ENCODE assay signal across 8 cellular contexts in the genomic region with DNA sequence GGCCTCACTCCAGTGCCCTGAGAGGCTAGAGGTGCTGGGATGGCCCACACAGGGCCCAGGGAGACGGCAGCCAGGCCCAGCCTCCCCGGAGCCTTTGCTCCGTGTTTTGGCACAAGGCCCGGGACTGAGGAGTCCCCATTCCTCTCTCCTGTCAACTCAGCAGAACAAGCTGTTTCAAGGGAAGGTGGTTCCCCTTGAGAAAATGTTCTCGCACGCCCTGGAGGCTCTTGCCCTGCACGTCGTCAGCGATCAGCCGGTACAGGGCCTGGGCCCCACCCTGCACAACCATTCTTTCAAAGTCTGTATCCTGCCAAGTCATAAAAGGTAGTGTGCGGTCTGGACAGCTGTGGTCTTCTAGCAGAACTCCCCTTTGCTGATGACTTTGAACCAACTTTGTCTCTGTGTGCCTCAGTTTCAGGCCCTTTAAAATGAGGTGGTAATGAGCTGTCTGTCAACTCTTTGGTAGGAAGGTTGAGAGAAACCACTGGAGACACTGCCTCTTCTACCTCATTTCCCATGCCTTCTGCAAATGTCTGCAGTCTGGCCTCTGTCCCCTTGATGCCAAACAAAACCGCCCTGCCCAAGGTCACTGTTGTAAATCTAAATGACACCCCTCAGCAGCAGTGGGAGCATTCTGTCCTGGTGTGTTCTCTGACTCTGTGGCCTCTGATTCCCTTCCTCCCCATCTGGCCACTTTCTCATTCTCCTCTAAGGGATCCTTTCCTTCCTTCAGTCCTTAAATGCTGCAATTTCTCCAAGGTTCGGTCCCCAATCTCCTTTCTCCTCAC.
A peak's percentile ranks its signal among the peaks of the same experiment; 100 is the strongest.
DNase-seq lines count a peak whose midpoint lies in the region; ATAC-seq, FAIRE-seq and TF ChIP-seq lines count a peak whose summit lies in the region.

No MANE protein-coding gene starts in this region.

- TF ChIP-seq CTCF in A549 (IDR thresholded peaks at IDR 0.05) (no peak), suprapubic skin (IDR thresholded peaks at IDR 0.05) (no peak)

- no peaks in the 10 kb centered on the region for H3K9me3 ChIP-seq in A549
- no peaks in the 10 kb centered on the region for H3K9me3 ChIP-seq in suprapubic skin

- no peak for DNase-seq in A549 (ENCODE audit: low read depth in 1 of 2, low spot score in 1 of 2)
- DNase-seq in activated T-helper 2 cell treated with anti-CD3 and anti-CD28 coated beads, Interferon-gamma antibody, Interleukin-2, Interleukin-4, amounts not matched to agents 10 μg/mL and 5 μg/mL and 100 μg/mL, durations not matched to agents 14 hours and 24 hours and 36 hours (ENCODE audit: low spot score): peak; percentile 54
- DNase-seq in left kidney (ENCODE audit: low read depth, low spot score): peak; percentile 71
- DNase-seq in suprapubic skin (ENCODE audit: low spot score in 2 of 2): peak; percentile 70 to 80
- no peak for DNase-seq in RCC 7860 (ENCODE audit: low spot score)
- DNase-seq in NCI-H1417 treated with DMSO at 0.1 percent for 48 hours (lab: John Stamatoyannopoulos, UW): no peak

- no peak for TF ChIP-seq RAD21 in A549 (conservative IDR thresholded peaks at IDR 0.05 in 1 of 2, IDR thresholded peaks at IDR 0.05 in 1 of 2)

- H3K4me3 ChIP-seq in A549 (no peak overlapping the region), suprapubic skin (no peak overlapping the region)

- no peaks in the 10 kb centered on the region for H3K27me3 Mint-ChIP-seq in activated T-helper 2 cell treated with anti-CD3 and anti-CD28 coated beads, Interferon-gamma antibody, Interleukin-2, Interleukin-4, amounts not matched to agents 10 μg/mL and 5 μg/mL and 100 μg/mL, durations not matched to agents 14 hours and 24 hours and 36 hours (ENCODE audit: low read depth)

- TF ChIP-seq POLR2A in A549 (IDR thresholded peaks at IDR 0.05; ENCODE audit: low read length): no peak
- no peak for TF ChIP-seq POLR2A in suprapubic skin (IDR thresholded peaks at IDR 0.05)

- H3K4me3 Mint-ChIP-seq in activated T-helper 2 cell treated with anti-CD3 and anti-CD28 coated beads, Interferon-gamma antibody, Interleukin-2, Interleukin-4, amounts not matched to agents 10 μg/mL and 5 μg/mL and 100 μg/mL, durations not matched to agents 14 hours and 24 hours and 36 hours (ENCODE audit: low read depth): no peak overlapping the region

- no peaks in the 10 kb centered on the region for H3K9me3 Mint-ChIP-seq in activated T-helper 2 cell treated with anti-CD3 and anti-CD28 coated beads, Interferon-gamma antibody, Interleukin-2, Interleukin-4, amounts not matched to agents 10 μg/mL and 5 μg/mL and 100 μg/mL, durations not matched to agents 14 hours and 24 hours and 36 hours

- H3K4me2 ChIP-seq in A549: no peak overlapping the region

- H3K4me1 Mint-ChIP-seq in activated T-helper 2 cell treated with anti-CD3 and anti-CD28 coated beads, Interferon-gamma antibody, Interleukin-2, Interleukin-4, amounts not matched to agents 10 μg/mL and 5 μg/mL and 100 μg/mL, durations not matched to agents 14 hours and 24 hours and 36 hours (ENCODE audit: low read depth): peaks cover 18% of the 10 kb centered on the region

- WGBS in A549 (ENCODE audit: missing lambda C conversion rate): 80% methylated on average over 11 of the region's 13 CpGs
- WGBS in suprapubic skin: 37% methylated on average over 11 of the region's 13 CpGs

- H3K27ac Mint-ChIP-seq in activated T-helper 2 cell treated with anti-CD3 and anti-CD28 coated beads, Interferon-gamma antibody, Interleukin-2, Interleukin-4, amounts not matched to agents 10 μg/mL and 5 μg/mL and 100 μg/mL, durations not matched to agents 14 hours and 24 hours and 36 hours: peak overlapping the region; percentile 59

- FAIRE-seq in A549 (lab: Jason Lieb, UNC) (no peak), RCC 7860 (lab: Jason Lieb, UNC) (no peak)

- ATAC-seq in A549 (no peak; a peak in 2 of 6 replicates), GM19328 (IDR thresholded peaks at IDR 0.05; ENCODE audit: unreplicated experiment) (peak; percentile 87), HG03432 (IDR thresholded peaks at IDR 0.05; ENCODE audit: unreplicated experiment) (peak; percentile 95)

- H3K36me3 Mint-ChIP-seq in activated T-helper 2 cell treated with anti-CD3 and anti-CD28 coated beads, Interferon-gamma antibody, Interleukin-2, Interleukin-4, amounts not matched to agents 10 μg/mL and 5 μg/mL and 100 μg/mL, durations not matched to agents 14 hours and 24 hours and 36 hours (ENCODE audit: low read depth): no peaks in the 10 kb centered on the region

- peaks cover 9% of the 10 kb centered on the region; the same call in 2 of the 3 replicates for H3K4me1 ChIP-seq in A549
- H3K4me1 ChIP-seq in suprapubic skin: peaks cover 29% of the 10 kb centered on the region

- H3K27ac ChIP-seq in A549 (peak overlapping the region; percentile 17 to 31; a peak in 1 of 6 replicates), suprapubic skin (peak overlapping the region; percentile 12)

- POLR2A ChIA-PET in A549 (lab: Yijun Ruan, JAX): no interaction called here

- CTCF ChIA-PET in A549 (lab: Yijun Ruan, JAX): no interaction called here

- no peaks in the 10 kb centered on the region for H3K27me3 ChIP-seq in suprapubic skin

- no peaks in the 10 kb centered on the region for H3K36me3 ChIP-seq in suprapubic skin

- TF ChIP-seq EP300 in A549 (IDR thresholded peaks at IDR 0.05) (no peak), suprapubic skin (IDR thresholded peaks at IDR 0.05) (no peak)

- intact Hi-C loops in activated T-helper 2 cell treated with anti-CD3 and anti-CD28 coated beads, Interferon-gamma antibody, Interleukin-2, Interleukin-4, amounts not matched to agents 10 μg/mL and 5 μg/mL and 100 μg/mL, durations not matched to agents 14 hours and 24 hours and 36 hours (cut with micrococcal nuclease): loop anchor here (2.0 kb wide), 1 partner anchor 20 kb away; no protein-coding TSS in a partner anchor

TF ChIP-seq in A549, 52 proteins besides CTCF, POLR2A, EP300 and RAD21:
- TF ChIP-seq FOSB (CRISPR knock-in tag; IDR thresholded peaks at IDR 0.05): no peak
- TF ChIP-seq, protein P1, sequence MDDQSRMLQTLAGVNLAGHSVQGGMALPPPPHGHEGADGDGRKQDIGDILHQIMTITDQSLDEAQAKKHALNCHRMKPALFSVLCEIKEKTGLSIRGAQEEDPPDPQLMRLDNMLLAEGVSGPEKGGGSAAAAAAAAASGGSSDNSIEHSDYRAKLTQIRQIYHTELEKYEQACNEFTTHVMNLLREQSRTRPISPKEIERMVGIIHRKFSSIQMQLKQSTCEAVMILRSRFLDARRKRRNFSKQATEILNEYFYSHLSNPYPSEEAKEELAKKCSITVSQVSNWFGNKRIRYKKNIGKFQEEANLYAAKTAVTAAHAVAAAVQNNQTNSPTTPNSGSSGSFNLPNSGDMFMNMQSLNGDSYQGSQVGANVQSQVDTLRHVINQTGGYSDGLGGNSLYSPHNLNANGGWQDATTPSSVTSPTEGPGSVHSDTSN (IDR thresholded peaks at IDR 0.05): no peak
- TF ChIP-seq ZSCAN20 (CRISPR knock-in tag; IDR thresholded peaks at IDR 0.05): no peak
- TF ChIP-seq, protein P2, sequence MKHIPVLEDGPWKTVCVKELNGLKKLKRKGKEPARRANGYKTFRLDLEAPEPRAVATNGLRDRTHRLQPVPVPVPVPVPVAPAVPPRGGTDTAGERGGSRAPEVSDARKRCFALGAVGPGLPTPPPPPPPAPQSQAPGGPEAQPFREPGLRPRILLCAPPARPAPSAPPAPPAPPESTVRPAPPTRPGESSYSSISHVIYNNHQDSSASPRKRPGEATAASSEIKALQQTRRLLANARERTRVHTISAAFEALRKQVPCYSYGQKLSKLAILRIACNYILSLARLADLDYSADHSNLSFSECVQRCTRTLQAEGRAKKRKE (CRISPR knock-in tag; IDR thresholded peaks at IDR 0.05; ENCODE audit: low read depth): no peak
- TF ChIP-seq ZFP36 (IDR thresholded peaks at IDR 0.05; ENCODE audit: borderline replicate concordance, partially characterized antibody): no peak
- TF ChIP-seq PHF8 (IDR thresholded peaks at IDR 0.05; ENCODE audit: borderline replicate concordance, low read depth): no peak
- TF ChIP-seq TFCP2L1 (CRISPR knock-in tag; IDR thresholded peaks at IDR 0.05): no peak
- no peak for TF ChIP-seq MAZ (IDR thresholded peaks at IDR 0.05; ENCODE audit: borderline replicate concordance, low read depth, low read length)
- TF ChIP-seq CEBPB (IDR thresholded peaks at IDR 0.05): no peak
- TF ChIP-seq FOSL2 (IDR thresholded peaks at IDR 0.05): no peak
- no peak for TF ChIP-seq FOSL2 (CRISPR knock-in tag; IDR thresholded peaks at IDR 0.05)
- no peak for TF ChIP-seq RCOR1 (IDR thresholded peaks at IDR 0.05; ENCODE audit: low read depth, low read length)
- TF ChIP-seq SMC3 (IDR thresholded peaks at IDR 0.05): no peak
- no peak for TF ChIP-seq HDAC2 (IDR thresholded peaks at IDR 0.05)
- TF ChIP-seq NFE2L2 (conservative IDR thresholded peaks at IDR 0.05; ENCODE audit: low read length): no peak
- TF ChIP-seq GATA3 (IDR thresholded peaks at IDR 0.05; ENCODE audit: borderline replicate concordance): no peak
- TF ChIP-seq CBX8 (IDR thresholded peaks at IDR 0.05): no peak
- no peak for TF ChIP-seq MAFK (IDR thresholded peaks at IDR 0.05; ENCODE audit: partially characterized antibody)

Comparison
In these comparisons a context has a peak if more than half of its experiments do, and no peak if none do; other contexts are left out.
1. ATAC-seq: peak in GM19328 (single experiment) and HG03432 (single experiment); none in A549 (0 of 2).
2. DNase-seq: peak in activated T-helper 2 cell treated with anti-CD3 and anti-CD28 coated beads, Interferon-gamma antibody, Interleukin-2, Interleukin-4, amounts not matched to agents 10 μg/mL and 5 μg/mL and 100 μg/mL, durations not matched to agents 14 hours and 24 hours and 36 hours (single experiment), left kidney (single experiment) and suprapubic skin (2 of 2); none in A549 (0 of 2), RCC 7860 (single experiment) and NCI-H1417 treated with DMSO at 0.1 percent for 48 hours (single experiment).